Comparison of ENCODE assay signal across 1 cellular context in genomic region chr4:70739496-70740337, GRCh38.
TF ChIP-seq lines count a peak whose summit lies in the region.

No MANE protein-coding gene starts in this region.

TF ChIP-seq in HepG2, 621 proteins besides CTCF, POLR2A, EP300 and RAD21:
- TF ChIP-seq ZNF235 (CRISPR knock-in tag; IDR thresholded peaks at IDR 0.05; ENCODE audit: borderline replicate concordance) = no peak
- TF ChIP-seq SMAD9 (CRISPR knock-in tag; IDR thresholded peaks at IDR 0.05) = no peak
- TF ChIP-seq ZNF362 (CRISPR knock-in tag; IDR thresholded peaks at IDR 0.05; ENCODE audit: borderline replicate concordance) = no peak
- TF ChIP-seq ZNF20 (CRISPR knock-in tag; IDR thresholded peaks at IDR 0.05) = no peak
- TF ChIP-seq ZNF577 (CRISPR knock-in tag; IDR thresholded peaks at IDR 0.05; ENCODE audit: borderline replicate concordance, low read depth) = no peak
- TF ChIP-seq TBX3 (IDR thresholded peaks at IDR 0.05; ENCODE audit: borderline replicate concordance) = no peak
- TF ChIP-seq TCF7 (IDR thresholded peaks at IDR 0.05; ENCODE audit: low read depth) = no peak
- TF ChIP-seq LCORL (IDR thresholded peaks at IDR 0.05) = no peak
- TF ChIP-seq LCORL (CRISPR knock-in tag; IDR thresholded peaks at IDR 0.05) = no peak
- TF ChIP-seq PRDM10 (CRISPR knock-in tag; IDR thresholded peaks at IDR 0.05; ENCODE audit: low read depth) = no peak
- TF ChIP-seq REXO4 (CRISPR knock-in tag; IDR thresholded peaks at IDR 0.05; ENCODE audit: borderline replicate concordance) = no peak
- no peak for TF ChIP-seq KLF6 (CRISPR knock-in tag; IDR thresholded peaks at IDR 0.05)
- no peak for TF ChIP-seq AGO1 (IDR thresholded peaks at IDR 0.05; ENCODE audit: low read depth, low read length, poor library complexity, severe bottlenecking)
- TF ChIP-seq RCOR2 (CRISPR knock-in tag; IDR thresholded peaks at IDR 0.05) = no peak
- TF ChIP-seq ZFY (CRISPR knock-in tag; IDR thresholded peaks at IDR 0.05) = no peak
- TF ChIP-seq ZNF329 (CRISPR knock-in tag; IDR thresholded peaks at IDR 0.05; ENCODE audit: low read depth) = no peak
- no peak for TF ChIP-seq CHCHD3 (CRISPR knock-in tag; IDR thresholded peaks at IDR 0.05)
- no peak for TF ChIP-seq ZNF292 (CRISPR knock-in tag; IDR thresholded peaks at IDR 0.05; ENCODE audit: borderline replicate concordance, low read depth)
- TF ChIP-seq ZNF747 (CRISPR knock-in tag; IDR thresholded peaks at IDR 0.05; ENCODE audit: borderline replicate concordance) = no peak
- TF ChIP-seq ZNF503 (CRISPR knock-in tag; IDR thresholded peaks at IDR 0.05) = no peak
